In the genomic region with DNA sequence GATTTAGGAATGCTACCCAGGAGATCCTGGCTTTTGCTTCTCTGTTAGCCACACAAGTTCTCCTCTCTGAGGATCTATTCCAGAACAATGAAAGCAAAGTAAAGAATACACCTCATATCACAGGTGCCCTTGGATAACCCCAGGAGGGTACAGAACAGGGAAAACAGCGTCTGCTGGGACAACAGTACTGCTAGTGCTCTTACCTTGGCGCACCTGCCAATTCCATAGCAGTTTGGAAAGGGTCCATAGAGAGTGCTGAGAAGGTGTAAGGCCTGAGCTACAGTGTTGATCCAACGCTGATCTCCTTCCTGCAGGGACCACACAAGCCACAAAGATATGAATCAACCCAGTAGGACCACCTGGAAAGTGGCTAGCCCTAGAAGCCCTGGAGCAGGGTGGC, we compare ENCODE assay signal across 21 cellular contexts. TPM values are rescaled to one million over a fixed set of nuclear protein-coding genes. Genes with fewer than 3 reads are reported as not detected.
A peak's percentile ranks its signal among the peaks of the same experiment; 100 is the strongest.
DNase-seq lines count a peak whose midpoint lies in the region; ATAC-seq, FAIRE-seq and TF ChIP-seq lines count a peak whose summit lies in the region.
"Had no signal": no experiment of that assay in that cellular context is flagged by ENCODE, and none has a peak within 500 bp of the region (broad histone marks: within the 10 kb centered on the region; RNA-seq: fewer than 3 reads in every experiment).

No MANE protein-coding gene starts in this region.

- TF ChIP-seq EP300 in stomach (IDR thresholded peaks at IDR 0.05) = no peak

- no peaks in the 10 kb centered on the region for H3K4me1 Mint-ChIP-seq in central memory CD8-positive, alpha-beta T cell
- H3K4me1 Mint-ChIP-seq: GM23338 had no signal

- peak overlapping the region; percentile 35 for H3K27ac Mint-ChIP-seq in central memory CD8-positive, alpha-beta T cell (ENCODE audit: low read depth)
- H3K27ac Mint-ChIP-seq: CD4-positive, alpha-beta T cell; GM23338 had no signal

- H3K27me3 Mint-ChIP-seq in central memory CD8-positive, alpha-beta T cell = no peaks in the 10 kb centered on the region
- H3K27me3 Mint-ChIP-seq: CD4-positive, alpha-beta T cell had no signal

- H3K4me3 ChIP-seq in LNCaP clone FGC (ENCODE audit: low read depth, low read length) = no peak overlapping the region
- H3K4me3 ChIP-seq in stomach = no peak overlapping the region
- H3K4me3 ChIP-seq: GM23338 had no signal

- no peak for TF ChIP-seq POLR2A in stomach (IDR thresholded peaks at IDR 0.05)

- no peak overlapping the region for H3K4me3 Mint-ChIP-seq in central memory CD8-positive, alpha-beta T cell
- H3K4me3 Mint-ChIP-seq: CD4-positive, alpha-beta T cell; GM23338 had no signal

- no peaks in the 10 kb centered on the region for H3K9me3 Mint-ChIP-seq in central memory CD8-positive, alpha-beta T cell
- H3K9me3 Mint-ChIP-seq: CD4-positive, alpha-beta T cell; GM23338 had no signal

- peaks cover 51% of the 10 kb centered on the region for H3K36me3 Mint-ChIP-seq in central memory CD8-positive, alpha-beta T cell (ENCODE audit: insufficient read depth)

- no peaks in the 10 kb centered on the region for H3K27me3 ChIP-seq in stomach
- H3K27me3 ChIP-seq: BE2C had no signal

- TF ChIP-seq CTCF in C4-2B (conservative IDR thresholded peaks at IDR 0.05) (no peak), LNCaP clone FGC (IDR thresholded peaks at IDR 0.05; ENCODE audit: control insufficient read depth, extremely low read depth, insufficient read depth) (no peak), stomach (IDR thresholded peaks at IDR 0.05) (no peak)

- peaks cover 0 to 2% (median 0%) of the 10 kb centered on the region in 4 donors for H3K4me1 ChIP-seq in stomach
- H3K4me1 ChIP-seq: BE2C, Caco-2 had no signal

- FAIRE-seq in HTR-8/SVneo (lab: Jason Lieb, UNC) = no peak
- FAIRE-seq: A204.1, D721Med, G401.6, GM12891, GM18507, H54 had no signal

- H3K27ac ChIP-seq in C4-2B (peak overlapping the region; percentile 51), stomach (no peak overlapping the region)
- H3K27ac ChIP-seq: HL-60 had no signal

- intact Hi-C loops in stomach (cut with DNase I; ENCODE audit: low total_unique reads) = no loop called here

- H3K9me3 ChIP-seq in stomach = no peaks in the 10 kb centered on the region
- H3K9me3 ChIP-seq: BE2C, Caco-2 had no signal

- H3K36me3 ChIP-seq in stomach = peaks cover 67 to 99% (median 98%) of the 10 kb centered on the region in 4 donors

- WGBS in stomach, 5 donors = 37 to 75% (median 68%) methylated on average over 3 of the region's 3 CpGs

- no peak for ATAC-seq in central memory CD8-positive, alpha-beta T cell (replicated peaks; ENCODE audit: extremely low read depth, poor library complexity, severe bottlenecking)
- ATAC-seq: GM23338 had no signal

- peak; percentile 69 for DNase-seq in LNCaP clone FGC (ENCODE audit: low read depth)
- no peak for DNase-seq in central memory CD8-positive, alpha-beta T cell (ENCODE audit: low spot score in 2 of 2)
- DNase-seq in stomach = peak; percentile 62
- no peak for DNase-seq in NCI-H1105 treated with DMSO at 0.1 percent for 48 hours (lab: John Stamatoyannopoulos, UW)
- no peak for DNase-seq in HTR-8/SVneo (ENCODE audit: insufficient read length, low spot score)
- DNase-seq: ACHN; BE2C; C1 segment of cervical spinal cord; Caco-2; CD4-positive, alpha-beta T cell; HCEC 1CT; IMR-90 had no signal

RNA-seq across cellular contexts. Expression of a gene that starts 12.9 kb away (rescaled TPM):
- total RNA-seq in stomach = 10 to 100 TPM in 4 of 5 donors, 1 to 10 TPM in 1; 8.2 to 60.7 (median 25.8) TPM
- 10 to 100 TPM in 2 of 3 donors, 1 to 10 TPM in 1; 9.0 to 33.5 (median 16.8) TPM for polyA plus RNA-seq in stomach

RNA-seq across cellular contexts. Expression of a gene that starts 15.1 kb away (rescaled TPM):
- 10 to 100 TPM in 2 of 5 donors, 1 to 10 TPM in 3; 1.2 to 23.2 (median 7.5) TPM for total RNA-seq in stomach
- polyA plus RNA-seq in stomach = 10 to 100 TPM; 12.6 to 13.0 (median 12.6) TPM

RNA-seq across cellular contexts. Expression of a gene that starts 52.6 kb away (rescaled TPM):
- 10 to 100 TPM in 2 of 5 donors, 1 to 10 TPM in 3; 2.2 to 98.5 (median 8.8) TPM for total RNA-seq in stomach
- 10 to 100 TPM in 1 of 3 donors, 1 to 10 TPM in 2; 6.1 to 11.3 (median 6.7) TPM for polyA plus RNA-seq in stomach

Comparison
In these comparisons a context has a peak if more than half of its experiments do, and no peak if none do; other contexts are left out.
1. DNase-seq: peak in LNCaP clone FGC (single experiment) and stomach (single experiment); none in central memory CD8-positive, alpha-beta T cell (0 of 2), NCI-H1105 treated with DMSO at 0.1 percent for 48 hours (single experiment) and HTR-8/SVneo (single experiment).